23 cellular contexts compared by ENCODE assay signal in genomic region chr15:93485922-93486327, GRCh38.
DNase-seq lines count a peak whose midpoint lies in the region; ATAC-seq and TF ChIP-seq lines count a peak whose summit lies in the region.
"Had no signal": no experiment of that assay in that cellular context is flagged by ENCODE, and none has a peak within 500 bp of the region (broad histone marks: within the 10 kb centered on the region; RNA-seq: fewer than 3 reads in every experiment).

No MANE protein-coding gene starts in this region.

- no peaks in the 10 kb centered on the region for H3K27me3 Mint-ChIP-seq in type B pancreatic cell
- H3K27me3 Mint-ChIP-seq: activated B cell treated with CpG ODN at 0.5 μM for 24 hours, B cell had no signal

- H3K4me1 ChIP-seq in stomach: peaks cover 9 to 25% (median 13%) of the 10 kb centered on the region in 4 donors
- H3K4me1 ChIP-seq: thyroid gland had no signal

- TF ChIP-seq CTCF in stomach (IDR thresholded peaks at IDR 0.05) (peak in 3 of 7 experiments; percentile 7 to 44 (median 31)), type B pancreatic cell (conservative IDR thresholded peaks at IDR 0.05) (no peak)

- H3K4me3 ChIP-seq in stomach: no peak overlapping the region
- H3K4me3 ChIP-seq: thyroid gland had no signal

- no peak overlapping the region for H3K27ac Mint-ChIP-seq in type B pancreatic cell
- H3K27ac Mint-ChIP-seq: activated B cell treated with CpG ODN at 0.5 μM for 24 hours; activated T-helper 1 cell treated with anti-CD3 and anti-CD28 coated beads, Interleukin-12 subunit alpha, Interleukin-12 subunit beta, Interleukin-2, Interleukin-4 antibody, amounts not matched to agents 30 ng/mL and 10 ng/mL and 1 ng/mL, durations not matched to agents 14 hours and 24 hours and 36 hours; B cell; immature natural killer cell; T-helper 1 cell treated with Interleukin-12 subunit alpha and Interleukin-12 subunit beta and Interleukin-4 antibody, amounts not matched to agents 30 μg/mL and 1 μg/mL, for 36 hours had no signal

- no peak for TF ChIP-seq EP300 in stomach (IDR thresholded peaks at IDR 0.05)

- 18 to 65% (median 26%) methylated on average over 6 of the region's 6 CpGs for WGBS in stomach, 5 donors

- no peaks in the 10 kb centered on the region for H3K9me3 ChIP-seq in stomach
- H3K9me3 ChIP-seq: thyroid gland had no signal

- H3K27ac ChIP-seq in stomach: peak overlapping the region; percentile 3 to 71 (median 55)
- H3K27ac ChIP-seq: epithelial cell of prostate, thyroid gland had no signal

- peak; percentile 64 for DNase-seq in NCI-H146 (lab: John Stamatoyannopoulos, UW)
- peak; percentile 71 for DNase-seq in astrocyte of the hippocampus (ENCODE audit: low read depth, low spot score)
- peak; percentile 73 for DNase-seq in left ventricle myocardium superior
- peak; percentile 58 for DNase-seq in stomach
- DNase-seq in stimulated activated CD4-positive, alpha-beta T cell treated with anti-CD3 and anti-CD28 coated beads, Interleukin-1b, Interleukin-23, amount 100 ng/mL, for 48 hours: no peak
- DNase-seq in type B pancreatic cell (ENCODE audit: extremely low spot score, unreplicated experiment): no peak
- DNase-seq: activated B cell treated with CpG ODN at 0.5 μM for 24 hours; activated CD8-positive, alpha-beta memory T cell treated with anti-CD3 and anti-CD28 coated beads for 24 hours; DMS79; glutamatergic neuron; immature natural killer cell; mesenchymal stem cell; NCI-H2227 treated with DMSO at 0.1 percent for 48 hours; SHP77; stimulated activated CD4-positive, alpha-beta T cell treated with anti-CD3 and anti-CD28 coated beads, Interleukin-4, amount 100 ng/mL, for 1 hour; stimulated activated CD8-positive, alpha-beta memory T cell treated with anti-CD3 and anti-CD28 coated beads, Interleukin-4, amount 100 ng/mL, for 48 hours had no signal

- no peaks in the 10 kb centered on the region for H3K36me3 ChIP-seq in stomach
- H3K36me3 ChIP-seq: thyroid gland had no signal

- no peaks in the 10 kb centered on the region for H3K27me3 ChIP-seq in stomach
- H3K27me3 ChIP-seq: thyroid gland had no signal

- TF ChIP-seq POLR2A in stomach (IDR thresholded peaks at IDR 0.05): no peak

- peaks cover 6% of the 10 kb centered on the region for H3K9me3 Mint-ChIP-seq in type B pancreatic cell
- H3K9me3 Mint-ChIP-seq: activated B cell treated with CpG ODN at 0.5 μM for 24 hours; activated T-helper 1 cell treated with anti-CD3 and anti-CD28 coated beads, Interleukin-12 subunit alpha, Interleukin-12 subunit beta, Interleukin-2, Interleukin-4 antibody, amounts not matched to agents 30 ng/mL and 10 ng/mL and 1 ng/mL, durations not matched to agents 14 hours and 24 hours and 36 hours; immature natural killer cell; T-helper 1 cell treated with Interleukin-12 subunit alpha and Interleukin-12 subunit beta and Interleukin-4 antibody, amounts not matched to agents 30 μg/mL and 1 μg/mL, for 36 hours had no signal

- H3K4me3 Mint-ChIP-seq in type B pancreatic cell: no peak overlapping the region
- H3K4me3 Mint-ChIP-seq: activated B cell treated with CpG ODN at 0.5 μM for 24 hours; activated T-helper 1 cell treated with anti-CD3 and anti-CD28 coated beads, Interleukin-12 subunit alpha, Interleukin-12 subunit beta, Interleukin-2, Interleukin-4 antibody, amounts not matched to agents 30 ng/mL and 10 ng/mL and 1 ng/mL, durations not matched to agents 14 hours and 24 hours and 36 hours; B cell; immature natural killer cell; T-helper 1 cell treated with Interleukin-12 subunit alpha and Interleukin-12 subunit beta and Interleukin-4 antibody, amounts not matched to agents 30 μg/mL and 1 μg/mL, for 36 hours had no signal

- H3K4me1 Mint-ChIP-seq in type B pancreatic cell (ENCODE audit: unreplicated experiment): peaks cover 5% of the 10 kb centered on the region
- H3K4me1 Mint-ChIP-seq: activated B cell treated with CpG ODN at 0.5 μM for 24 hours, B cell, immature natural killer cell had no signal

- H3K36me3 Mint-ChIP-seq in type B pancreatic cell: no peaks in the 10 kb centered on the region
- H3K36me3 Mint-ChIP-seq: immature natural killer cell had no signal

- intact Hi-C loops in left ventricle myocardium superior (cut with micrococcal nuclease) (no loop called here), stomach (cut with DNase I; ENCODE audit: low total_unique reads) (no loop called here)

- ATAC-seq in left ventricle myocardium superior: peak; percentile 90
- ATAC-seq in HG02981 (IDR thresholded peaks at IDR 0.05; ENCODE audit: unreplicated experiment): no peak
- ATAC-seq in GM19324 (IDR thresholded peaks at IDR 0.05; ENCODE audit: low FRiP score, unreplicated experiment): no peak

Comparison
In these comparisons a context has a peak if more than half of its experiments do, and no peak if none do; other contexts are left out.
1. DNase-seq: peak in NCI-H146 (single experiment), astrocyte of the hippocampus (single experiment), left ventricle myocardium superior (single experiment) and stomach (single experiment); none in stimulated activated CD4-positive, alpha-beta T cell treated with anti-CD3 and anti-CD28 coated beads, Interleukin-1b, Interleukin-23, amount 100 ng/mL, for 48 hours (single experiment) and type B pancreatic cell (single experiment).